In the genomic region with DNA sequence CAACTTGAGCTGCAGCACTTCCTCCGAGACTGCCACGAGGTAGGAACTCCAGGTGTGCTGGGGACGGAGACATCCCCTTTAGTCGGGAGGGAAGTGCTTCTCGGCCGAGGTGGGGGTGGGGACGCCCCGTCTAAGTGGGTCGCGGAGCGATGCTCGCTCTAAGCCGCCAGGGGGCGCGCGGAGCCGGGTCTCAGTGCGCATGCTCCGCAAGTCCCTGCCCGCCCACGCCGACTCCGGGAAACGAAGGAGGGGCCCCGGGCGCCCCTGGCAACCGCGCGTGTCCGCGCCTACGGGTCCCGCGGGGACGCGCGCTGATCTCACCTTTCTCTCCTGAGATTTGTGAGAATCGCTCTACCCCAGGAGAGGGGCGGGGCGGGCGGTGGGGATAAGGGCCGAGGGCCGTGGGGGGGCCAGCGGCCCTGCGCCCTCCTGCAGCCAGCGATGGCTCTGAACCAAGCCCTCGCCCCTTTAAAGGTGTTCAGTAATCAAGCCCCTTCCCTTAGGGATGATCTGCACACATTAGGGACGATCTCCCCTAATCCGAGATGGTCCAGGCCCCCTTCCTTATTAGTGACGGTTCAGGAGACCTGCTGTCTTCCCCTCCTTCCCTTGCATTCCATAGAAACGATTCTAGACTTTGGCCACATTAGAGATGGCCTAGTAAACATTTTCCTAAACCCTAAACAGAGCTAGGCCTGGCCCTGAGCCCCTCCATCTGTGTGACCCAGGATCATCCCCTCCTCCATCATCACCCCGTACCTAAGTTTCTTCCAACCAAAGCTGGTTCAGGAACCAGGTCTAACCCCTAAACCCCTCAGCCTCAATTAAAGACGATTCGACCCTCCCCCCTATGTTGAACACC, we compare ENCODE assay signal across 8 cellular contexts. TPM values are rescaled to one million over a fixed set of nuclear protein-coding genes. Genes with fewer than 3 reads are reported as not detected.
DNase-seq lines count a peak whose midpoint lies in the region; ATAC-seq, FAIRE-seq and TF ChIP-seq lines count a peak whose summit lies in the region.

No MANE protein-coding gene starts in this region.

- H3K36me3 Mint-ChIP-seq in naive thymus-derived CD8-positive, alpha-beta T cell, result peaks cover 0 to 3% (median 0%) of the 10 kb centered on the region in 3 donors

- H3K4me1 Mint-ChIP-seq in naive thymus-derived CD8-positive, alpha-beta T cell, result peaks cover 8 to 19% (median 14%) of the 10 kb centered on the region in 4 donors

- peak overlapping the region; percentile 54 to 87 (median 77) for H3K4me3 Mint-ChIP-seq in naive thymus-derived CD8-positive, alpha-beta T cell

- peak; percentile 84 to 86 for ATAC-seq in naive thymus-derived CD8-positive, alpha-beta T cell
- ATAC-seq in HG03565 (IDR thresholded peaks at IDR 0.05; ENCODE audit: unreplicated experiment), result no peak

- peak; percentile 71 for TF ChIP-seq CTCF in fibroblast of mammary gland (conservative IDR thresholded peaks at IDR 0.05; ENCODE audit: control insufficient read depth, insufficient read depth, low read depth, low read length)

- H3K27me3 Mint-ChIP-seq in naive thymus-derived CD8-positive, alpha-beta T cell, result peaks cover 13 to 34% (median 22%) of the 10 kb centered on the region in 5 donors

- TF ChIP-seq POLR2A in GM12892 (IDR thresholded peaks at IDR 0.05; ENCODE audit: low read depth, low read length), result no peak

- H3K4me3 ChIP-seq in fibroblast of mammary gland (ENCODE audit: control insufficient read depth, low read depth, low read length), result peak overlapping the region; percentile 35

- peak; percentile 98 for FAIRE-seq in GM12892 (lab: Jason Lieb, UNC)
- FAIRE-seq in RCC 7860 (lab: Jason Lieb, UNC), result no peak

- peaks cover 0 to 12% (median 0%) of the 10 kb centered on the region in 9 donors for H3K9me3 Mint-ChIP-seq in naive thymus-derived CD8-positive, alpha-beta T cell

- peak overlapping the region; percentile 1 to 85 (median 60) for H3K27ac Mint-ChIP-seq in naive thymus-derived CD8-positive, alpha-beta T cell

- peak; percentile 98 for DNase-seq in GM12892 (ENCODE audit: insufficient read length)
- peak; percentile 60 to 66 for DNase-seq in Kasumi-1 (lab: John Stamatoyannopoulos, UW)
- peak; percentile 32 for DNase-seq in RCC 7860 (ENCODE audit: low spot score)
- peak; percentile 83 to 86 for DNase-seq in activated T-helper 1 cell treated with anti-CD3 and anti-CD28 coated beads, Interleukin-2, amount 50 U/mL, for 16 hours (ENCODE audit: low read depth in 1 of 2, low spot score in 1 of 2)
- DNase-seq in fibroblast of mammary gland (ENCODE audit: low read depth), result peak; percentile 65
- peak; percentile 83 to 94 (median 90) for DNase-seq in naive thymus-derived CD8-positive, alpha-beta T cell
- peak; percentile 69 to 77 for DNase-seq in stimulated activated CD8-positive, alpha-beta memory T cell treated with anti-CD3 and anti-CD28 coated beads, Interleukin-7, amount 100 ng/mL, for 48 hours (ENCODE audit: extremely low read depth in 1 of 2, low read depth in 1 of 2)

- POLR2A ChIA-PET in naive thymus-derived CD8-positive, alpha-beta T cell (lab: Charles Lee), result interaction anchor here (0.6 kb wide), 1 partner anchor 329 kb away, joined by 6 read pairs; no protein-coding TSS in a partner anchor

RNA-seq across cellular contexts. Expression of gene SHKBP1, which starts 47.3 kb away (rescaled TPM):
- 38.2 TPM for polyA plus RNA-seq in GM12892 (2012; ENCODE audit: missing spikeins)
- 100 to 1,000 TPM; 116 to 122 TPM for total RNA-seq in naive thymus-derived CD8-positive, alpha-beta T cell
- 10 to 100 TPM; 85.3 to 98.9 (median 89.9) TPM for polyA plus RNA-seq in naive thymus-derived CD8-positive, alpha-beta T cell

Comparison
In these comparisons a context has a peak if more than half of its experiments do, and no peak if none do; other contexts are left out.
1. DNase-seq: peak in every context shown above with its lines; median percentile 98 in GM12892; 90 in naive thymus-derived CD8-positive, alpha-beta T cell; 84 in activated T-helper 1 cell treated with anti-CD3 and anti-CD28 coated beads, Interleukin-2, amount 50 U/mL, for 16 hours; 73 in stimulated activated CD8-positive, alpha-beta memory T cell treated with anti-CD3 and anti-CD28 coated beads, Interleukin-7, amount 100 ng/mL, for 48 hours; 65 in fibroblast of mammary gland; 63 in Kasumi-1; 32 in RCC 7860.